ENCODE assay signal across 9 cellular contexts in the genomic region with DNA sequence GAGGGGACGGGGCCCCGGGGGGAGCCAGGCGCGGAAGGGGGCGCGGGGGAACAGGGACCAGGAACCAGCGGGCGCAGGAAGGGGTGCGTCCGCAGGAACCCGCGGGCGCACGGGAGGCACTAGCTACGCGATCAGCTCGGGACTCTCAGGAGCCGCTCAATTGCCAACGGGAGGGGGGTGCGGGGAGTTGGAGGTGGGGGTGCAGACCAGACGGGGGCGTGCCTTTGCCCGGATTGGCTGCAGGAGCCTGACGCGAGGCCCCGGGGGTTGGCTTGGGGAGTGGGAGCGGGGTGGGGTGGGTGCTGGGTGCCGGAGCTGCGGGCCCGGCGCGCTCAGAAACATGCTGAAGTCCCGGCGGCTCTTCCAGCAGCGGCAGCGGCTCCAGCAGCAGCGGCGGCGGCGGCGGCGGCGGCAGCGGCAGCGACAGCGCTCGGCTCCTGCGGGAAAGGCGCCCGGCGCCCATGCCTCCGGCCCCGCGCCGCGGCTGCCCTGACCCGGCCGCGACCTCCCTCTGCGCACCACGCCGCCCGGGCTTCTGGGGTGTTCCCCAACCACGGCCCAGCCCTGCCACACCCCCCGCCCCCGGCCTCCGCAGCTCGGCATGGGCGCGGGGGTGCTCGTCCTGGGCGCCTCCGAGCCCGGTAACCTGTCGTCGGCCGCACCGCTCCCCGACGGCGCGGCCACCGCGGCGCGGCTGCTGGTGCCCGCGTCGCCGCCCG. TPM values are rescaled to one million over a fixed set of nuclear protein-coding genes. Genes with fewer than 3 reads are reported as not detected.
DNase-seq lines count a peak whose midpoint lies in the region; ATAC-seq, FAIRE-seq and TF ChIP-seq lines count a peak whose summit lies in the region.
"Had no signal": no experiment of that assay in that cellular context is flagged by ENCODE, and none has a peak within 500 bp of the region (broad histone marks: within the 10 kb centered on the region; RNA-seq: fewer than 3 reads in every experiment).

ADRB1 (plus strand) TSS at position 335 of the 719 bp plus-strand sequence; CDS start at position 602, 267 bp downstream.

- peaks cover 12% of the 10 kb centered on the region for H3K4me1 ChIP-seq in vagina

- H3K27me3 Mint-ChIP-seq in natural killer cell treated with Interleukin-12 subunit alpha and Interleukin-12 subunit beta and Interleukin-15 and Interleukin-18, amount 100 ng/mL, for 72 hours = peaks cover 40 to 59% of the 10 kb centered on the region in 2 donors

- no peaks in the 10 kb centered on the region for H3K36me3 Mint-ChIP-seq in natural killer cell treated with Interleukin-12 subunit alpha and Interleukin-12 subunit beta and Interleukin-15 and Interleukin-18, amount 100 ng/mL, for 72 hours

- peak within 1 kb of the TSS; percentile 39 for H3K27ac Mint-ChIP-seq in natural killer cell treated with Interleukin-12 subunit alpha and Interleukin-12 subunit beta and Interleukin-15 and Interleukin-18, amount 100 ng/mL, for 72 hours

- no peaks in the 10 kb centered on the region for H3K9me3 ChIP-seq in vagina

- no peaks in the 10 kb centered on the region for H3K9me3 Mint-ChIP-seq in natural killer cell treated with Interleukin-12 subunit alpha and Interleukin-12 subunit beta and Interleukin-15 and Interleukin-18, amount 100 ng/mL, for 72 hours

- no peak for TF ChIP-seq CTCF in vagina (IDR thresholded peaks at IDR 0.05)

- intact Hi-C loops in vagina (cut with DNase I) = loop anchor here (10.0 kb wide), 1 partner anchor 761 kb away; no protein-coding TSS in a partner anchor

- H3K27me3 ChIP-seq in vagina = peaks cover 3% of the 10 kb centered on the region

- peaks cover 17 to 27% of the 10 kb centered on the region in 2 donors for H3K4me1 Mint-ChIP-seq in natural killer cell treated with Interleukin-12 subunit alpha and Interleukin-12 subunit beta and Interleukin-15 and Interleukin-18, amount 100 ng/mL, for 72 hours (ENCODE audit: low read depth in 2 of 2)

- H3K4me3 ChIP-seq in vagina = peak within 1 kb of the TSS; percentile 48 to 49

- no peak for TF ChIP-seq POLR2A in vagina (IDR thresholded peaks at IDR 0.05)

- peak within 1 kb of the TSS; percentile 44 for H3K27ac ChIP-seq in vagina
- H3K27ac ChIP-seq: 22Rv1 had no signal

- no peak for FAIRE-seq in frontal cortex (lab: Jason Lieb, UNC)

- H3K4me3 Mint-ChIP-seq in natural killer cell treated with Interleukin-12 subunit alpha and Interleukin-12 subunit beta and Interleukin-15 and Interleukin-18, amount 100 ng/mL, for 72 hours = peak within 1 kb of the TSS; percentile 85

- no peaks in the 10 kb centered on the region for H3K36me3 ChIP-seq in vagina

- peak; percentile 50 for ATAC-seq in HG02852 (IDR thresholded peaks at IDR 0.05; ENCODE audit: unreplicated experiment)
- peak; percentile 69 to 78 for ATAC-seq in natural killer cell treated with Interleukin-12 subunit alpha and Interleukin-12 subunit beta and Interleukin-15 and Interleukin-18, amount 100 ng/mL, for 72 hours

- DNase-seq in NCI-H2029 (lab: John Stamatoyannopoulos, UW) (peak; percentile 40), NCI-H2029 treated with DMSO at 0.1 percent for 48 hours (lab: John Stamatoyannopoulos, UW) (no peak), NCI-H460 (ENCODE audit: extremely low read depth, low read depth) (peak; percentile 90), frontal cortex (ENCODE audit: low spot score in 2 of 2) (peak; percentile 82 to 83), vagina (ENCODE audit: extremely low spot score in 2 of 2) (no peak)
- DNase-seq in activated T-cell treated with anti-CD3 and anti-CD28 coated beads, Interleukin-2, amount 50 U/mL, for 48 hours = peak; percentile 43 to 52
- no peak for DNase-seq in natural killer cell treated with Interleukin-12 subunit alpha and Interleukin-12 subunit beta and Interleukin-15 and Interleukin-18, amount 100 ng/mL, for 72 hours (ENCODE audit: low spot score)

RNA-seq across cellular contexts. Expression of gene ADRB1, which starts in this region (rescaled TPM):
- 2.4 and 2.6 TPM in 2 replicates for total RNA-seq in NCI-H460 (2014; rRNA removed; shearing (Covaris generic))
- polyA plus RNA-seq in NCI-H460 (2014; cell fraction: nucleus; rRNA removed) = 4.2 and 4.5 TPM in 2 replicates
- total RNA-seq in frontal cortex = 3.3 TPM
- total RNA-seq in natural killer cell treated with Interleukin-12 subunit alpha and Interleukin-12 subunit beta and Interleukin-15 and Interleukin-18, amount 100 ng/mL, for 72 hours = 1 to 10 TPM; 1.3 to 1.6 TPM
- total RNA-seq in vagina = not detected

Comparison
In these comparisons a context has a peak if more than half of its experiments do, and no peak if none do; other contexts are left out.
1. DNase-seq: peak in NCI-H2029 (single experiment), NCI-H460 (single experiment), activated T-cell treated with anti-CD3 and anti-CD28 coated beads, Interleukin-2, amount 50 U/mL, for 48 hours (2 of 2) and frontal cortex (2 of 2); none in NCI-H2029 treated with DMSO at 0.1 percent for 48 hours (single experiment), natural killer cell treated with Interleukin-12 subunit alpha and Interleukin-12 subunit beta and Interleukin-15 and Interleukin-18, amount 100 ng/mL, for 72 hours (single experiment) and vagina (0 of 2).